ENCODE assay signal across 18 cellular contexts in the genomic region with DNA sequence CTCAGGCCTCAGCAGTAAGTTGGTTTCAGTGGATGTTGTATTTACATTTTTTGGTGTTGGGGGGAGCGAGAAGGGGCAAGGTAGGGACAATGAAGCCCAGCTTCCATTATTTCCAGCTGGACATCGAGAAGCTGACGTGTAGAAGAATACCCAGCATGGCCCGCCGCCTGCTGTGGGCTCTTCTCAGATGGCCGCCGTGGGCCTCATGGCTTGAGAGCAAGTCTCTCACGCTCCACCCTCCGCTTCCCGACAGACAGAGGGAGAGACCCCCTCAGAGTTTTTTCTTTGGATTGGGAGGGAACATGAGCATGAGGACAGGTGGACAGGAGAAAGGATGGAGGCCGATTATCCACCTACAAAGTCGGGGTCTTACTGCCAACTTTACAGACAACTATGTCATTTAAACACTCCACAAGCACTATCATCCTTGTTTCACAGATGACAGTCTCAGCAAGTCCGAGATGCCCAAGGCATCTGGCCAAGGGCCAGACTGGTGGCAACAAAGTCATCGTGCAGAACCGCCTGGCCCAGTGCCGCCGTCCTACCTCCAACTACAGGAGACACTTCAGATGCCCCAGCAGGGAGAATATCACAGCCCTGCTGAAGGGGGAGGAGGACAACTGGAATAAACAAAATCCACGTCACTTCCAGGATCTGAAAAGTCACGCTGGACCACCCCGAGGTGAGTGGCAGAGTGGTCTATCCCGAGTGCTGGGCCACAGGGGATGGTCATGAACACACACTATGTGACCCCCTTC.
"Had no signal": no experiment of that assay in that cellular context is flagged by ENCODE, and none has a peak within 500 bp of the region (broad histone marks: within the 10 kb centered on the region; RNA-seq: fewer than 3 reads in every experiment).

No MANE protein-coding gene starts in this region.

- H3K27me3 ChIP-seq: adrenal gland, testis had no signal

- H3K36me3 ChIP-seq: adrenal gland had no signal

- H3K36me3 Mint-ChIP-seq: activated naive CD4-positive, alpha-beta T cell treated with anti-CD3 and anti-CD28 coated beads, Interleukin-2, amount 50 U/mL, for 72 hours; naive thymus-derived CD4-positive, alpha-beta T cell; WTC11 had no signal

- H3K4me3 Mint-ChIP-seq: activated CD4-positive, alpha-beta T cell treated with anti-CD3 and anti-CD28 coated beads for 36 hours; dendritic cell treated with granulocyte-macrophage colony-stimulating factor and Interleukin-4, amounts not matched to agents 40 ng/mL and 50 ng/mL, for 4 days; naive thymus-derived CD4-positive, alpha-beta T cell; stimulated activated naive CD8-positive, alpha-beta T cell treated with anti-CD3 and anti-CD28 coated beads, Interleukin-15, amount 100 ng/mL, for 72 hours; WTC11 had no signal

- H3K9me3 Mint-ChIP-seq: activated naive CD4-positive, alpha-beta T cell treated with anti-CD3 and anti-CD28 coated beads, Interleukin-2, amount 50 U/mL, for 72 hours; dendritic cell treated with granulocyte-macrophage colony-stimulating factor and Interleukin-4, amounts not matched to agents 40 ng/mL and 50 ng/mL, for 4 days; stimulated activated naive CD8-positive, alpha-beta T cell treated with anti-CD3 and anti-CD28 coated beads, Interleukin-15, amount 100 ng/mL, for 72 hours; WTC11 had no signal

- DNase-seq: activated CD4-positive, alpha-beta T cell treated with anti-CD3 and anti-CD28 coated beads for 36 hours; activated CD4-positive, alpha-beta T cell treated with anti-CD3 and anti-CD28 coated beads, Interleukin-2, amount 50 U/mL, for 48 hours; activated gamma-delta T cell treated with Interleukin-2 at 50 U/mL for 16 hours; adrenal gland; effector CD8-positive, alpha-beta T cell; hippocampal formation; mucosa of descending colon; naive thymus-derived CD4-positive, alpha-beta T cell; small intestine; stimulated activated CD4-positive, alpha-beta T cell treated with anti-CD3 and anti-CD28 coated beads, Interleukin-4, amount 100 ng/mL, for 1 hour; stimulated activated naive CD8-positive, alpha-beta T cell treated with anti-CD3 and anti-CD28 coated beads, Interleukin-15, amount 100 ng/mL, for 72 hours; testis had no signal

- ATAC-seq: activated CD4-positive, alpha-beta T cell treated with anti-CD3 and anti-CD28 coated beads for 36 hours; activated naive CD4-positive, alpha-beta T cell treated with anti-CD3 and anti-CD28 coated beads, Interleukin-2, amount 50 U/mL, for 72 hours; esophagus mucosa; mucosa of descending colon; naive thymus-derived CD4-positive, alpha-beta T cell; right cardiac atrium; stimulated activated naive CD8-positive, alpha-beta T cell treated with anti-CD3 and anti-CD28 coated beads, Interleukin-15, amount 100 ng/mL, for 72 hours; WTC11 had no signal

- H3K4me1 Mint-ChIP-seq: activated CD4-positive, alpha-beta T cell treated with anti-CD3 and anti-CD28 coated beads for 36 hours; stimulated activated naive CD8-positive, alpha-beta T cell treated with anti-CD3 and anti-CD28 coated beads, Interleukin-15, amount 100 ng/mL, for 72 hours had no signal

- H3K4me3 ChIP-seq: adrenal gland, mucosa of descending colon, SK-N-MC, testis had no signal

- H3K27ac Mint-ChIP-seq: activated CD4-positive, alpha-beta T cell treated with anti-CD3 and anti-CD28 coated beads for 36 hours; activated naive CD4-positive, alpha-beta T cell treated with anti-CD3 and anti-CD28 coated beads, Interleukin-2, amount 50 U/mL, for 72 hours; dendritic cell treated with granulocyte-macrophage colony-stimulating factor and Interleukin-4, amounts not matched to agents 40 ng/mL and 50 ng/mL, for 4 days; stimulated activated naive CD8-positive, alpha-beta T cell treated with anti-CD3 and anti-CD28 coated beads, Interleukin-15, amount 100 ng/mL, for 72 hours; WTC11 had no signal

- H3K9me3 ChIP-seq: adrenal gland, mucosa of descending colon, testis had no signal

- H3K27ac ChIP-seq: adrenal gland, SK-N-MC, testis had no signal
